Comparison of ENCODE assay signal across 9 cellular contexts in genomic region chr1:24744911-24745710, GRCh38. TPM values are rescaled to one million over a fixed set of nuclear protein-coding genes. Genes with fewer than 3 reads are reported as not detected.
DNase-seq lines count a peak whose midpoint lies in the region; ATAC-seq, FAIRE-seq and TF ChIP-seq lines count a peak whose summit lies in the region.
"Had no signal": no experiment of that assay in that cellular context is flagged by ENCODE, and none has a peak within 500 bp of the region (broad histone marks: within the 10 kb centered on the region; RNA-seq: fewer than 3 reads in every experiment).

CLIC4 (plus strand) TSS chr1:24745447; CDS start chr1:24745554, 107 bp downstream.

- peaks cover 3 to 5% of the 10 kb centered on the region in 2 donors for H3K4me1 ChIP-seq in kidney (ENCODE audit: control insufficient read depth in 1 of 2, insufficient read depth in 1 of 2, low read depth in 1 of 2, low read length in 2 of 2)

- H3K27ac ChIP-seq in kidney (ENCODE audit: low read depth in 2 of 2, low read length in 2 of 2) = peak within 1 kb of the TSS; percentile 73 to 83

- intact Hi-C loops in kidney (cut with DNase I) = no loop called here

- peak; percentile 74 for ATAC-seq in GM19023 (IDR thresholded peaks at IDR 0.05; ENCODE audit: unreplicated experiment)
- ATAC-seq in HG03280 (IDR thresholded peaks at IDR 0.05; ENCODE audit: unreplicated experiment) = peak; percentile 71

- peak within 1 kb of the TSS; percentile 12 to 85 for H3K9ac ChIP-seq in kidney (ENCODE audit: low read length in 2 of 2)

- DNase-seq in AG09309 (ENCODE audit: low read depth) = peak; percentile 96
- DNase-seq in NCI-H446 (lab: John Stamatoyannopoulos, UW) = peak; percentile 99 to 100
- peak; percentile 99 for DNase-seq in activated CD4-positive, CD25-positive, alpha-beta regulatory T cell treated with anti-CD3 and anti-CD28 coated beads, Interleukin-2, amount 50 U/mL, for 72 hours
- peak; percentile 69 for DNase-seq in cerebellum (ENCODE audit: low spot score)
- DNase-seq in kidney = peak; percentile 100
- DNase-seq in stimulated activated CD4-positive, alpha-beta T cell treated with anti-CD3 and anti-CD28 coated beads, Interleukin-15, amount 100 ng/mL, for 24 hours = peak; percentile 100

- H3K36me3 ChIP-seq in kidney (ENCODE audit: control insufficient read depth in 1 of 2, insufficient read depth in 2 of 2, low read length in 2 of 2) = no peaks in the 10 kb centered on the region

- H3K4me3 ChIP-seq in AG09309 (ENCODE audit: control insufficient read depth, low read depth, low read length) = peak within 1 kb of the TSS; percentile 67
- peak within 1 kb of the TSS; percentile 70 to 86 for H3K4me3 ChIP-seq in kidney (ENCODE audit: low read length in 2 of 2)

- no peaks in the 10 kb centered on the region for H3K9me3 ChIP-seq in kidney (ENCODE audit: control insufficient read depth in 1 of 2, low read length in 2 of 2)

- peak; percentile 33 for TF ChIP-seq CTCF in AG09309 (IDR thresholded peaks at IDR 0.05; ENCODE audit: control insufficient read depth, insufficient read depth, low read depth, low read length, missing control alignments)
- peak; percentile 31 for TF ChIP-seq CTCF in kidney (IDR thresholded peaks at IDR 0.05; ENCODE audit: borderline replicate concordance, extremely low read depth, insufficient read depth)

- peak; percentile 66 for FAIRE-seq in kidney (lab: Jason Lieb, UNC)
- FAIRE-seq: colon had no signal

RNA-seq across cellular contexts. Expression of gene CLIC4, which starts in this region (rescaled TPM):
- total RNA-seq in cerebellum (76.4 TPM), kidney (315 TPM)
- polyA plus RNA-seq in kidney (ENCODE audit: insufficient read depth, low read depth, low replicate concordance) = 72.7 TPM

Comparison
In these comparisons a context has a peak if more than half of its experiments do, and no peak if none do; other contexts are left out.
1. Peak in every context shown above with its lines: DNase-seq, ATAC-seq, H3K4me3 ChIP-seq and H3K27ac ChIP-seq.